In the genomic region with DNA sequence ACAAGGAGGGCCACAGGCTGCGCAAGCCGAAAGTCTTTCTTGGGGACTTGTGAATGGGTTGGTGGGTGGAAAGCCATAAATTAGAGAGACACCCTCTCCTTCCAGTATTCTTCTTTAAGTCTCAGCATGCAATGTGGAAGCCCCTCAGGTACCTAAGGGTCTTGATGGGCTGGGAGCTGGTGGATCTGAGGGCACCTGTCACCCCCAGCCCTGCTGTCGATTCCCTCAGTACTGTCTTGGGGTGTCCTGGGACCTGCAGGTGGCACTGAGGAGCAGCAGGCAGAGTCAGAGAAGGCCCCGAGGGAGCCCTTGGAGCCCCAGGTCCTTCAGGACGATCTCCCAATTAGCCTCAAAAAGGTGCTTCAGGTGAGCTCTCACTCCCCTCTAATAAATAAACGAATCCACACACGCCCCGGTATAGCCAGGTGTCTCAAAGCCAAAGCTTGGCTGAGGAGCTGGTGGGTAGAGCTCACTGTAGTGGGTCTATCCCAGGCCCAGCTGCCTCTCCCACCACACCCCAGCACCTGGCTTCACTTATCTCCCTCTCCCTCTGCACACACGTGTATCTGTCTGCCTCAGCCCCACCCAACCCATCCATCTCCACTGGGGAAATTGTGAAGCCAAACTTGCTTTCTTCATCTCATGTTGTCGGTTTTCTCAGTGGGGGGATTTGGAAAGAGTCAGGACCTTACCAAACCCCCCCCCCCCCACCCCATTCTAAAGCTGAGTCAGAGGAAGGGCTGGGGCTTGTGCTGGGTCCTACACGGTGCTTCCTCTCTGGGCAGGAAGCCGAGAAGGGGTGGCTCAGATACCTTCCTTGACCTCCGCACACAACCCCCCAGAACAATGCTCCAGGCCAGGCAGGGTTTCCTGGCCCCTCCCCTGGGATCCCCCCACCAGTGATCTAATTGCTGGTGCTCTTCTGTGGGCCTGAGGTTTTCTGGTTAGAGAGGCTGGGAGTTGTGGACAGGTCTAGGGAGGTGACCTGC, we compare ENCODE assay signal across 8 cellular contexts. TPM values are rescaled to one million over a fixed set of nuclear protein-coding genes. Genes with fewer than 3 reads are reported as not detected.
DNase-seq lines count a peak whose midpoint lies in the region; ATAC-seq and TF ChIP-seq lines count a peak whose summit lies in the region.

No MANE protein-coding gene starts in this region.

- H3K4me1 Mint-ChIP-seq in T-helper 2 cell treated with Interferon-gamma antibody and Interleukin-4, amounts not matched to agents 5 μg/mL and 100 μg/mL, for 36 hours (ENCODE audit: low read depth) = peaks cover 19% of the 10 kb centered on the region
- H3K4me1 Mint-ChIP-seq in endothelial cell (ENCODE audit: unreplicated experiment) (peaks cover 40% of the 10 kb centered on the region), nephron (peaks cover 18% of the 10 kb centered on the region)

- H3K27me3 ChIP-seq in BE2C = no peaks in the 10 kb centered on the region

- H3K27me3 Mint-ChIP-seq in T-helper 2 cell treated with Interferon-gamma antibody and Interleukin-4, amounts not matched to agents 5 μg/mL and 100 μg/mL, for 36 hours (ENCODE audit: low read depth) = no peaks in the 10 kb centered on the region
- peaks cover 15% of the 10 kb centered on the region for H3K27me3 Mint-ChIP-seq in endothelial cell (ENCODE audit: unreplicated experiment)
- H3K27me3 Mint-ChIP-seq in nephron (ENCODE audit: low read depth) = peaks cover 8% of the 10 kb centered on the region

- no peaks in the 10 kb centered on the region for H3K9me3 ChIP-seq in BE2C

- peaks cover 8% of the 10 kb centered on the region for H3K4me1 ChIP-seq in BE2C

- TF ChIP-seq CTCF in BE2C (IDR thresholded peaks at IDR 0.05; ENCODE audit: low read depth, low read length) (peak; percentile 42), endothelial cell (IDR thresholded peaks at IDR 0.05; ENCODE audit: unreplicated experiment) (no peak), nephron (IDR thresholded peaks at IDR 0.05; ENCODE audit: unreplicated experiment in 3 of 3) (no peak)

- peak overlapping the region; percentile 88 for H3K4me3 Mint-ChIP-seq in T-helper 2 cell treated with Interferon-gamma antibody and Interleukin-4, amounts not matched to agents 5 μg/mL and 100 μg/mL, for 36 hours
- H3K4me3 Mint-ChIP-seq in endothelial cell (ENCODE audit: unreplicated experiment) = peak overlapping the region; percentile 97
- peak overlapping the region; percentile 80 to 85 (median 81) for H3K4me3 Mint-ChIP-seq in nephron

- H3K27ac Mint-ChIP-seq in T-helper 2 cell treated with Interferon-gamma antibody and Interleukin-4, amounts not matched to agents 5 μg/mL and 100 μg/mL, for 36 hours = peak overlapping the region; percentile 70
- H3K27ac Mint-ChIP-seq in endothelial cell (ENCODE audit: unreplicated experiment) = peak overlapping the region; percentile 75
- H3K27ac Mint-ChIP-seq in nephron = no peak overlapping the region

- ATAC-seq in left lobe of liver (no peak), GM18868 (IDR thresholded peaks at IDR 0.05; ENCODE audit: unreplicated experiment) (no peak)

- no peaks in the 10 kb centered on the region for H3K9me3 Mint-ChIP-seq in T-helper 2 cell treated with Interferon-gamma antibody and Interleukin-4, amounts not matched to agents 5 μg/mL and 100 μg/mL, for 36 hours
- no peaks in the 10 kb centered on the region for H3K9me3 Mint-ChIP-seq in endothelial cell (ENCODE audit: unreplicated experiment)
- H3K9me3 Mint-ChIP-seq in nephron = no peaks in the 10 kb centered on the region

- H3K36me3 ChIP-seq in BE2C = peaks cover 6% of the 10 kb centered on the region; the same call in 1 of the 2 replicates

- DNase-seq in BE2C (no peak), HPDE6-E6E7 (ENCODE audit: extremely low spot score) (peak; percentile 72), endothelial cell (ENCODE audit: low spot score) (no peak), Ammon's horn (ENCODE audit: low spot score) (no peak), left lobe of liver (ENCODE audit: low spot score) (no peak)
- DNase-seq in T-helper 2 cell treated with Interferon-gamma antibody and Interleukin-4, amounts not matched to agents 5 μg/mL and 100 μg/mL, for 36 hours (ENCODE audit: low spot score) = peak; percentile 20

- H3K4me3 ChIP-seq in BE2C (ENCODE audit: low read depth, low read length) = peak overlapping the region; percentile 85

- H3K36me3 Mint-ChIP-seq in T-helper 2 cell treated with Interferon-gamma antibody and Interleukin-4, amounts not matched to agents 5 μg/mL and 100 μg/mL, for 36 hours (ENCODE audit: low read depth) = peaks cover 3% of the 10 kb centered on the region
- H3K36me3 Mint-ChIP-seq in endothelial cell (ENCODE audit: low read depth, unreplicated experiment) (peaks cover 23% of the 10 kb centered on the region), nephron (ENCODE audit: low read depth) (no peaks in the 10 kb centered on the region)

RNA-seq across cellular contexts. Expression of a gene that starts 1.6 kb away (rescaled TPM):
- polyA plus RNA-seq in BE2C (2012; ENCODE audit: insufficient read depth, insufficient read length, low read depth) = 95.5 TPM
- total RNA-seq in endothelial cell (ENCODE audit: unreplicated experiment) (382 TPM), left lobe of liver (21.4 TPM)

RNA-seq across cellular contexts. Expression of a gene that starts 10.8 kb away (rescaled TPM):
- polyA plus RNA-seq in BE2C (2012; ENCODE audit: insufficient read depth, insufficient read length, low read depth) = not detected
- total RNA-seq in endothelial cell (ENCODE audit: unreplicated experiment) = 25.2 TPM
- total RNA-seq in left lobe of liver = 3.3 TPM

RNA-seq across cellular contexts. Expression of a gene that starts 19.1 kb away (rescaled TPM):
- polyA plus RNA-seq in BE2C (2012; ENCODE audit: insufficient read depth, insufficient read length, low read depth) = not detected
- total RNA-seq in endothelial cell (ENCODE audit: unreplicated experiment) (not detected), left lobe of liver (0.13 TPM)

RNA-seq across cellular contexts. Expression of a gene that starts 19.1 kb away (rescaled TPM):
- polyA plus RNA-seq in BE2C (2012; ENCODE audit: insufficient read depth, insufficient read length, low read depth) = 0.28 TPM
- total RNA-seq in endothelial cell (ENCODE audit: unreplicated experiment) (2.8 TPM), left lobe of liver (1.4 TPM)

RNA-seq across cellular contexts. Expression of a gene that starts 25.9 kb away (rescaled TPM):
- 13.2 TPM for polyA plus RNA-seq in BE2C (2012; ENCODE audit: insufficient read depth, insufficient read length, low read depth)
- total RNA-seq in endothelial cell (ENCODE audit: unreplicated experiment) = 9.6 TPM
- 0.43 TPM for total RNA-seq in left lobe of liver

Comparison
In these comparisons a context has a peak if more than half of its experiments do, and no peak if none do; other contexts are left out.
1. DNase-seq: peak in HPDE6-E6E7 (single experiment) and T-helper 2 cell treated with Interferon-gamma antibody and Interleukin-4, amounts not matched to agents 5 μg/mL and 100 μg/mL, for 36 hours (single experiment); none in BE2C (single experiment), endothelial cell (single experiment), Ammon's horn (single experiment) and left lobe of liver (single experiment).
2. H3K27ac Mint-ChIP-seq: peak in T-helper 2 cell treated with Interferon-gamma antibody and Interleukin-4, amounts not matched to agents 5 μg/mL and 100 μg/mL, for 36 hours (single experiment) and endothelial cell (single experiment); none in nephron (0 of 3).
3. RNA of a gene that starts 1.6 kb away (total RNA-seq): 382 TPM in endothelial cell (single experiment); 21.4 TPM in left lobe of liver (single experiment); every median in the first group is over 10 times any median in the second.
4. Peak in every context shown above with its lines, with median percentiles within 50 percentile points of each other: H3K4me3 Mint-ChIP-seq.